21 cellular contexts compared by ENCODE assay signal in genomic region chr13:106630650-106631049, GRCh38.
"Had no signal": no experiment of that assay in that cellular context is flagged by ENCODE, and none has a peak within 500 bp of the region (broad histone marks: within the 10 kb centered on the region; RNA-seq: fewer than 3 reads in every experiment).

No MANE protein-coding gene starts in this region.

- H3K27ac ChIP-seq: breast epithelium, Peyer's patch, RWPE1 had no signal

- H3K9me3 Mint-ChIP-seq: activated CD8-positive, alpha-beta T cell treated with anti-CD3 and anti-CD28 coated beads for 36 hours; T-cell had no signal

- H3K4me1 Mint-ChIP-seq: T-cell had no signal

- H3K9me3 ChIP-seq: breast epithelium, Peyer's patch had no signal

- H3K36me3 ChIP-seq: breast epithelium, Peyer's patch had no signal

- H3K27me3 ChIP-seq: breast epithelium, Peyer's patch had no signal

- H3K4me3 Mint-ChIP-seq: activated CD8-positive, alpha-beta T cell treated with anti-CD3 and anti-CD28 coated beads for 36 hours; T-cell had no signal

- H3K27ac Mint-ChIP-seq: activated CD8-positive, alpha-beta T cell treated with anti-CD3 and anti-CD28 coated beads for 36 hours; T-cell had no signal

- H3K4me3 ChIP-seq: breast epithelium, Peyer's patch had no signal

- DNase-seq: activated CD4-positive, alpha-beta T cell treated with anti-CD3 and anti-CD28 coated beads for 4 hours; activated CD8-positive, alpha-beta memory T cell treated with anti-CD3 and anti-CD28 coated beads, Interleukin-2, amount 50 U/mL, for 48 hours; activated CD8-positive, alpha-beta T cell treated with anti-CD3 and anti-CD28 coated beads for 36 hours; activated naive CD4-positive, alpha-beta T cell treated with anti-CD3 and anti-CD28 coated beads, Interleukin-2, amount 50 U/mL, for 16 hours; activated T-cell treated with anti-CD3 and anti-CD28 coated beads, Interleukin-2, amount 50 U/mL, for 1 hour; aorta; caudate nucleus; MM.1S; NCI-H1048; NCI-H1930; NCI-H510A treated with DMSO at 0.1 percent for 48 hours; NCI-H69; NK-92 treated with Interleukin-12 subunit alpha and Interleukin-12 subunit beta, amount 100 ng/mL, for 24 hours; Peyer's patch; Right ventricle myocardium superior; T-cell; T-helper 2 cell; T1000 had no signal

- H3K36me3 Mint-ChIP-seq: T-cell had no signal

- ATAC-seq: activated CD4-positive, CD25-positive, alpha-beta regulatory T cell treated with anti-CD3 and anti-CD28 coated beads, Interleukin-2, amount 50 U/mL, for 24 hours; activated CD8-positive, alpha-beta T cell treated with anti-CD3 and anti-CD28 coated beads for 36 hours; T-cell had no signal

- H3K4me1 ChIP-seq: breast epithelium, Peyer's patch had no signal
